10 cellular contexts compared by ENCODE assay signal in genomic region chr5:65190328-65191053, GRCh38.
DNase-seq lines count a peak whose midpoint lies in the region; ATAC-seq, FAIRE-seq and TF ChIP-seq lines count a peak whose summit lies in the region.
"Had no signal": no experiment of that assay in that cellular context is flagged by ENCODE, and none has a peak within 500 bp of the region (broad histone marks: within the 10 kb centered on the region; RNA-seq: fewer than 3 reads in every experiment).

No MANE protein-coding gene starts in this region.

- H3K27me3 ChIP-seq in brain microvascular endothelial cell (replicated peaks): no peaks in the 10 kb centered on the region
- no peaks in the 10 kb centered on the region for H3K27me3 ChIP-seq in esophagus squamous epithelium
- H3K27me3 ChIP-seq in HepG2 (ENCODE audit: control insufficient read depth in 1 of 2, insufficient read depth in 2 of 2, low read length in 2 of 2): no peaks in the 10 kb centered on the region
- H3K27me3 ChIP-seq: heart right ventricle had no signal

- peak; percentile 17 for DNase-seq in stimulated activated CD4-positive, alpha-beta T cell treated with anti-CD3 and anti-CD28 coated beads, Interleukin-15, amount 100 ng/mL, for 24 hours
- no peak for DNase-seq in stimulated activated CD4-positive, alpha-beta T cell treated with anti-CD3 and anti-CD28 coated beads, Interleukin-2, amount 100 ng/mL, for 48 hours
- peak; percentile 94 for DNase-seq in brain microvascular endothelial cell
- DNase-seq in urothelium cell line (ENCODE audit: low spot score): peak; percentile 53
- DNase-seq in esophagus squamous epithelium (lab: John Stamatoyannopoulos, UW): no peak
- no peak for DNase-seq in HepG2 (ENCODE audit: low spot score)
- DNase-seq: heart right ventricle had no signal

- no peaks in the 10 kb centered on the region for H3K9me3 ChIP-seq in esophagus squamous epithelium
- no peaks in the 10 kb centered on the region for H3K9me3 ChIP-seq in HepG2 (ENCODE audit: low read length)
- H3K9me3 ChIP-seq: heart right ventricle had no signal

- H4K20me1 ChIP-seq in HepG2 (ENCODE audit: insufficient read depth, low read length): no peaks in the 10 kb centered on the region

- H3K27ac ChIP-seq in brain microvascular endothelial cell (peak overlapping the region; percentile 99), esophagus squamous epithelium (peak overlapping the region in 1 of 4 donors; percentile 31), HepG2 (ENCODE audit: extremely low read length, insufficient read depth, low read length) (no peak overlapping the region)
- H3K27ac ChIP-seq: VCaP had no signal

- no peak for TF ChIP-seq CTCF in brain microvascular endothelial cell (IDR thresholded peaks at IDR 0.05; ENCODE audit: low read depth, low read length, missing control alignments)
- no peak for TF ChIP-seq CTCF in esophagus squamous epithelium (IDR thresholded peaks at IDR 0.05)
- TF ChIP-seq CTCF in HepG2 (CRISPR knock-in tag; IDR thresholded peaks at IDR 0.05): no peak

- no peak overlapping the region for H3K9ac ChIP-seq in HepG2 (ENCODE audit: insufficient read depth, low read depth, low read length)

- TF ChIP-seq POLR2A in esophagus squamous epithelium (IDR thresholded peaks at IDR 0.05) (no peak), HepG2 (IDR thresholded peaks at IDR 0.05; ENCODE audit: insufficient read depth in 1 of 2, low read depth in 2 of 2, low read length in 2 of 2) (no peak)

- intact Hi-C loops in esophagus squamous epithelium (cut with DNase I) (no loop called here), HepG2 (cut with micrococcal nuclease; ENCODE audit: unreplicated experiment) (no loop called here)

- TF ChIP-seq EP300 in HepG2 (IDR thresholded peaks at IDR 0.05; ENCODE audit: low read depth in 2 of 2, low read length in 2 of 2) (no peak), HepG2 (CRISPR knock-in tag; IDR thresholded peaks at IDR 0.05; ENCODE audit: borderline replicate concordance) (no peak)

- H3K36me3 ChIP-seq in brain microvascular endothelial cell (replicated peaks) (no peaks in the 10 kb centered on the region), esophagus squamous epithelium (no peaks in the 10 kb centered on the region), HepG2 (replicated peaks in 1 of 2; ENCODE audit: control insufficient read depth in 1 of 2, insufficient read depth in 2 of 2, low read length in 2 of 2) (no peaks in the 10 kb centered on the region)
- H3K36me3 ChIP-seq: heart right ventricle had no signal

- WGBS in esophagus squamous epithelium, 2 donors: 63 to 64% methylated on average over 3 of the region's 3 CpGs
- WGBS in HepG2 (ENCODE audit: low lambda C conversion rate): 64% methylated on average over 3 of the region's 3 CpGs

- in situ Hi-C loops in brain microvascular endothelial cell (cut with HindIII; ENCODE audit: low pct_ligation_motif_present, low sequenced_read_pairs) (no loop called here), HepG2 (cut with HindIII; ENCODE audit: extremely low pct_ligation_motif_present, low pct_unique_long_range_greater_than_20kb) (no loop called here)

- H3K4me2 ChIP-seq in HepG2 (ENCODE audit: low read depth, low read length): no peak overlapping the region

- H2AFZ ChIP-seq in HepG2 (ENCODE audit: low read length): no peak overlapping the region

- CTCF ChIA-PET in HepG2 (lab: Yijun Ruan, JAX; ENCODE audit: low intra/inter-chr PET ratio, low total read pairs): no interaction called here

- BruUV-seq in HepG2 (replicated peaks; lab: Mats Ljungman, UMichigan): no TSS peak

- H3K79me2 ChIP-seq in HepG2 (ENCODE audit: insufficient read depth, low read length): no peaks in the 10 kb centered on the region

- no peak for TF ChIP-seq RAD21 in HepG2 (CRISPR knock-in tag; IDR thresholded peaks at IDR 0.05)

- H3K4me3 ChIP-seq in brain microvascular endothelial cell (ENCODE audit: low read depth, low read length) (no peak overlapping the region), esophagus squamous epithelium (no peak overlapping the region), HepG2 (replicated peaks in 1 of 3; ENCODE audit: insufficient read depth in 1 of 3, low read depth in 2 of 3, low read length in 3 of 3) (no peak overlapping the region)
- H3K4me3 ChIP-seq: heart right ventricle had no signal

- POLR2A ChIA-PET in HepG2 (lab: Yijun Ruan, JAX): no interaction called here

- ATAC-seq in HG03108 (IDR thresholded peaks at IDR 0.05; ENCODE audit: unreplicated experiment): peak; percentile 55
- ATAC-seq in GM21528 (IDR thresholded peaks at IDR 0.05; ENCODE audit: low FRiP score, unreplicated experiment): no peak
- no peak for ATAC-seq in HepG2

- FAIRE-seq in urothelium cell line (lab: Jason Lieb, UNC) (peak; percentile 30), HepG2 (lab: Jason Lieb, UNC) (no peak)

- H3K4me1 ChIP-seq in esophagus squamous epithelium (no peaks in the 10 kb centered on the region), HepG2 (ENCODE audit: insufficient read depth, low read length) (peaks cover 4% of the 10 kb centered on the region)

TF ChIP-seq in HepG2, 621 proteins besides CTCF, POLR2A, EP300 and RAD21 (continues in another document):
- no peak for TF ChIP-seq UBTF (CRISPR knock-in tag; IDR thresholded peaks at IDR 0.05)
- no peak for TF ChIP-seq E2F5 (CRISPR knock-in tag; conservative IDR thresholded peaks at IDR 0.05)
- no peak for TF ChIP-seq ZNF34 (CRISPR knock-in tag; IDR thresholded peaks at IDR 0.05; ENCODE audit: borderline replicate concordance)
- TF ChIP-seq E2F1 (CRISPR knock-in tag; IDR thresholded peaks at IDR 0.05): no peak
- TF ChIP-seq CBX1 (IDR thresholded peaks at IDR 0.05; ENCODE audit: low read depth): no peak
- TF ChIP-seq ZNF24 (IDR thresholded peaks at IDR 0.05): no peak
- no peak for TF ChIP-seq STAT6 (CRISPR knock-in tag; IDR thresholded peaks at IDR 0.05; ENCODE audit: borderline replicate concordance)
- TF ChIP-seq MTA1 (CRISPR knock-in tag; IDR thresholded peaks at IDR 0.05; ENCODE audit: borderline replicate concordance): no peak
- no peak for TF ChIP-seq ZNF431 (CRISPR knock-in tag; IDR thresholded peaks at IDR 0.05; ENCODE audit: borderline replicate concordance, low read depth)
- TF ChIP-seq FOXK1 (CRISPR knock-in tag; IDR thresholded peaks at IDR 0.05; ENCODE audit: borderline replicate concordance, low read depth): no peak
- TF ChIP-seq ZNF263 (CRISPR knock-in tag; IDR thresholded peaks at IDR 0.05): no peak
- TF ChIP-seq ZNF564 (CRISPR knock-in tag; IDR thresholded peaks at IDR 0.05): no peak
- TF ChIP-seq NFKB2 (CRISPR knock-in tag; IDR thresholded peaks at IDR 0.05; ENCODE audit: borderline replicate concordance): no peak
- TF ChIP-seq MIXL1 (CRISPR knock-in tag; IDR thresholded peaks at IDR 0.05): no peak
- TF ChIP-seq SOX6 (IDR thresholded peaks at IDR 0.05): no peak
- TF ChIP-seq SOX6 (CRISPR knock-in tag; IDR thresholded peaks at IDR 0.05): no peak

Comparison
In these comparisons a context has a peak if more than half of its experiments do, and no peak if none do; other contexts are left out.
1. DNase-seq: peak in stimulated activated CD4-positive, alpha-beta T cell treated with anti-CD3 and anti-CD28 coated beads, Interleukin-15, amount 100 ng/mL, for 24 hours (single experiment), brain microvascular endothelial cell (single experiment) and urothelium cell line (single experiment); none in stimulated activated CD4-positive, alpha-beta T cell treated with anti-CD3 and anti-CD28 coated beads, Interleukin-2, amount 100 ng/mL, for 48 hours (0 of 2), esophagus squamous epithelium (single experiment) and HepG2 (single experiment).